In the genomic region with DNA sequence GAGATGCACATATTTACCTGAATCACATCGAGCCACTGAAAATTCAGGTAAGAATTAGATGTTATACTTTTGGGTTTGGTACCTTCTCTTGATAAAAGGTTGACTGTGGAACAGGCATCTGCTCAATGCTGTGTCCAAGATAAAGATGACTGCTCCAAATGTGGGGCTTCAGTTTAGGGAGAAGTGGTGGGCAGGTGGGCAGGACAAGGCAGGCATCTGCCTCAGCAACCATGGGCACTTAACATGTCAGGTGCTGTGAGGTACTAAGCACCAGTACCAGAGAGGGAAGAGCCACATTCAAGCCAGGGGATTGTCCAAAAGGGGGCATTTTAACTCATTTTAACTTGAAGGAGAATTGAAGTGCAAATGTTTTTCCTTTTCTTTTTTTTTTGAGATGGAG, we compare ENCODE assay signal across 1 cellular context.
TF ChIP-seq lines count a peak whose summit lies in the region.

No MANE protein-coding gene starts in this region.

TF ChIP-seq in GM23338, 12 proteins besides CTCF, POLR2A, EP300 and RAD21 (continued from another document):
- TF ChIP-seq, protein P1, sequence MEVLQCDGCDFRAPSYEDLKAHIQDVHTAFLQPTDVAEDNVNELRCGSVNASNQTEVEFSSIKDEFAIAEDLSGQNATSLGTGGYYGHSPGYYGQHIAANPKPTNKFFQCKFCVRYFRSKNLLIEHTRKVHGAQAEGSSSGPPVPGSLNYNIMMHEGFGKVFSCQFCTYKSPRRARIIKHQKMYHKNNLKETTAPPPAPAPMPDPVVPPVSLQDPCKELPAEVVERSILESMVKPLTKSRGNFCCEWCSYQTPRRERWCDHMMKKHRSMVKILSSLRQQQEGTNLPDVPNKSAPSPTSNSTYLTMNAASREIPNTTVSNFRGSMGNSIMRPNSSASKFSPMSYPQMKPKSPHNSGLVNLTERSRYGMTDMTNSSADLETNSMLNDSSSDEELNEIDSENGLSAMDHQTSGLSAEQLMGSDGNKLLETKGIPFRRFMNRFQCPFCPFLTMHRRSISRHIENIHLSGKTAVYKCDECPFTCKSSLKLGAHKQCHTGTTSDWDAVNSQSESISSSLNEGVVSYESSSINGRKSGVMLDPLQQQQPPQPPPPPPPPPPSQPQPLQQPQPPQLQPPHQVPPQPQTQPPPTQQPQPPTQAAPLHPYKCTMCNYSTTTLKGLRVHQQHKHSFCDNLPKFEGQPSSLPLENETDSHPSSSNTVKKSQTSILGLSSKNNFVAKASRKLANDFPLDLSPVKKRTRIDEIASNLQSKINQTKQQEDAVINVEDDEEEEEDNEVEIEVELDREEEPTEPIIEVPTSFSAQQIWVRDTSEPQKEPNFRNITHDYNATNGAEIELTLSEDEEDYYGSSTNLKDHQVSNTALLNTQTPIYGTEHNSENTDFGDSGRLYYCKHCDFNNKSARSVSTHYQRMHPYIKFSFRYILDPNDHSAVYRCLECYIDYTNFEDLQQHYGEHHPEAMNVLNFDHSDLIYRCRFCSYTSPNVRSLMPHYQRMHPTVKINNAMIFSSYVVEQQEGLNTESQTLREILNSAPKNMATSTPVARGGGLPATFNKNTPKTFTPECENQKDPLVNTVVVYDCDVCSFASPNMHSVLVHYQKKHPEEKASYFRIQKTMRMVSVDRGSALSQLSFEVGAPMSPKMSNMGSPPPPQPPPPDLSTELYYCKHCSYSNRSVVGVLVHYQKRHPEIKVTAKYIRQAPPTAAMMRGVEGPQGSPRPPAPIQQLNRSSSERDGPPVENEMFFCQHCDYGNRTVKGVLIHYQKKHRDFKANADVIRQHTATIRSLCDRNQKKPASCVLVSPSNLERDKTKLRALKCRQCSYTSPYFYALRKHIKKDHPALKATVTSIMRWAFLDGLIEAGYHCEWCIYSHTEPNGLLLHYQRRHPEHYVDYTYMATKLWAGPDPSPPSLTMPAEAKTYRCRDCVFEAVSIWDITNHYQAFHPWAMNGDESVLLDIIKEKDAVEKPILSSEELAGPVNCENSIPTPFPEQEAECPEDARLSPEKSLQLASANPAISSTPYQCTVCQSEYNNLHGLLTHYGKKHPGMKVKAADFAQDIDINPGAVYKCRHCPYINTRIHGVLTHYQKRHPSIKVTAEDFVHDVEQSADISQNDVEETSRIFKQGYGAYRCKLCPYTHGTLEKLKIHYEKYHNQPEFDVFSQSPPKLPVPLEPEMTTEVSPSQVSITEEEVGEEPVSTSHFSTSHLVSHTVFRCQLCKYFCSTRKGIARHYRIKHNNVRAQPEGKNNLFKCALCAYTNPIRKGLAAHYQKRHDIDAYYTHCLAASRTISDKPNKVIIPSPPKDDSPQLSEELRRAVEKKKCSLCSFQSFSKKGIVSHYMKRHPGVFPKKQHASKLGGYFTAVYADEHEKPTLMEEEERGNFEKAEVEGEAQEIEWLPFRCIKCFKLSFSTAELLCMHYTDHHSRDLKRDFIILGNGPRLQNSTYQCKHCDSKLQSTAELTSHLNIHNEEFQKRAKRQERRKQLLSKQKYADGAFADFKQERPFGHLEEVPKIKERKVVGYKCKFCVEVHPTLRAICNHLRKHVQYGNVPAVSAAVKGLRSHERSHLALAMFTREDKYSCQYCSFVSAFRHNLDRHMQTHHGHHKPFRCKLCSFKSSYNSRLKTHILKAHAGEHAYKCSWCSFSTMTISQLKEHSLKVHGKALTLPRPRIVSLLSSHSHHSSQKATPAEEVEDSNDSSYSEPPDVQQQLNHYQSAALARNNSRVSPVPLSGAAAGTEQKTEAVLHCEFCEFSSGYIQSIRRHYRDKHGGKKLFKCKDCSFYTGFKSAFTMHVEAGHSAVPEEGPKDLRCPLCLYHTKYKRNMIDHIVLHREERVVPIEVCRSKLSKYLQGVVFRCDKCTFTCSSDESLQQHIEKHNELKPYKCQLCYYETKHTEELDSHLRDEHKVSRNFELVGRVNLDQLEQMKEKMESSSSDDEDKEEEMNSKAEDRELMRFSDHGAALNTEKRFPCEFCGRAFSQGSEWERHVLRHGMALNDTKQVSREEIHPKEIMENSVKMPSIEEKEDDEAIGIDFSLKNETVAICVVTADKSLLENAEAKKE (CRISPR knock-in tag; IDR thresholded peaks at IDR 0.05), result no peak
- TF ChIP-seq STAT1 (IDR thresholded peaks at IDR 0.05; ENCODE audit: unreplicated experiment) (no peak), POLR2AphosphoS5 (IDR thresholded peaks at IDR 0.05; ENCODE audit: low read depth) (no peak), NANOG (IDR thresholded peaks at IDR 0.05; ENCODE audit: borderline replicate concordance) (no peak), EZH2 (IDR thresholded peaks at IDR 0.05; ENCODE audit: low read depth, unreplicated experiment) (no peak), EZH2phosphoT487 (IDR thresholded peaks at IDR 0.05; ENCODE audit: unreplicated experiment) (no peak), ZNF331 (CRISPR knock-in tag; IDR thresholded peaks at IDR 0.05; ENCODE audit: low read depth) (no peak), JUNB (IDR thresholded peaks at IDR 0.05; ENCODE audit: unreplicated experiment) (no peak), CREB1 (CRISPR knock-in tag; IDR thresholded peaks at IDR 0.05; ENCODE audit: low read depth) (no peak), ZNF114 (CRISPR knock-in tag; IDR thresholded peaks at IDR 0.05) (no peak)
- TF ChIP-seq, protein P2, sequence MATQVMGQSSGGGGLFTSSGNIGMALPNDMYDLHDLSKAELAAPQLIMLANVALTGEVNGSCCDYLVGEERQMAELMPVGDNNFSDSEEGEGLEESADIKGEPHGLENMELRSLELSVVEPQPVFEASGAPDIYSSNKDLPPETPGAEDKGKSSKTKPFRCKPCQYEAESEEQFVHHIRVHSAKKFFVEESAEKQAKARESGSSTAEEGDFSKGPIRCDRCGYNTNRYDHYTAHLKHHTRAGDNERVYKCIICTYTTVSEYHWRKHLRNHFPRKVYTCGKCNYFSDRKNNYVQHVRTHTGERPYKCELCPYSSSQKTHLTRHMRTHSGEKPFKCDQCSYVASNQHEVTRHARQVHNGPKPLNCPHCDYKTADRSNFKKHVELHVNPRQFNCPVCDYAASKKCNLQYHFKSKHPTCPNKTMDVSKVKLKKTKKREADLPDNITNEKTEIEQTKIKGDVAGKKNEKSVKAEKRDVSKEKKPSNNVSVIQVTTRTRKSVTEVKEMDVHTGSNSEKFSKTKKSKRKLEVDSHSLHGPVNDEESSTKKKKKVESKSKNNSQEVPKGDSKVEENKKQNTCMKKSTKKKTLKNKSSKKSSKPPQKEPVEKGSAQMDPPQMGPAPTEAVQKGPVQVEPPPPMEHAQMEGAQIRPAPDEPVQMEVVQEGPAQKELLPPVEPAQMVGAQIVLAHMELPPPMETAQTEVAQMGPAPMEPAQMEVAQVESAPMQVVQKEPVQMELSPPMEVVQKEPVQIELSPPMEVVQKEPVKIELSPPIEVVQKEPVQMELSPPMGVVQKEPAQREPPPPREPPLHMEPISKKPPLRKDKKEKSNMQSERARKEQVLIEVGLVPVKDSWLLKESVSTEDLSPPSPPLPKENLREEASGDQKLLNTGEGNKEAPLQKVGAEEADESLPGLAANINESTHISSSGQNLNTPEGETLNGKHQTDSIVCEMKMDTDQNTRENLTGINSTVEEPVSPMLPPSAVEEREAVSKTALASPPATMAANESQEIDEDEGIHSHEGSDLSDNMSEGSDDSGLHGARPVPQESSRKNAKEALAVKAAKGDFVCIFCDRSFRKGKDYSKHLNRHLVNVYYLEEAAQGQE (IDR thresholded peaks at IDR 0.05; ENCODE audit: unreplicated experiment), result no peak
